In the genomic region with DNA sequence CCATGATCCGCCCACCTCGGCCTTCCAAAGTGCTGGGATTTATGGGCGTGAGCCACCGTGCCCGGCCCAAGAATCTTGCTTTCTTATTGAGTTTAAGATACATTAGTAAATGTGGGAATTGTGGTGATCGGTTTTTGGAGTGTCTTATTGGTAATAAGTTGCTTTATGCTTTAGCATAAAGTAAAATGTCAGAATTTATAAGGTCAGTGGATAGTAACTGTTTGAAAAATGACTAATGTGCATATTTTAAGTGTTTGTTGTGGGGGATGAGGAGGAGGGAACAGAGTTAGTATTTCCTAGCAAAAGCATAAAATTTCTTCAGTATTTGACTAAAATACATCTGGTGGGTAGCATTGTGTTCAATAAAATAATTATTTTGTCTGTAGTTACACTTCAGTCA, we compare ENCODE assay signal across 28 cellular contexts.
A peak's percentile ranks its signal among the peaks of the same experiment; 100 is the strongest.
DNase-seq lines count a peak whose midpoint lies in the region; ATAC-seq, FAIRE-seq and TF ChIP-seq lines count a peak whose summit lies in the region.
"Had no signal": no experiment of that assay in that cellular context is flagged by ENCODE, and none has a peak within 500 bp of the region (broad histone marks: within the 10 kb centered on the region; RNA-seq: fewer than 3 reads in every experiment).

No MANE protein-coding gene starts in this region.

- H3K4me3 ChIP-seq in A549 (no peak overlapping the region), fibroblast of lung (replicated peaks in 1 of 4; ENCODE audit: control extremely low read depth in 1 of 4, insufficient read depth in 1 of 4, low read depth in 3 of 4, low read length in 4 of 4) (no peak overlapping the region), osteoblast (ENCODE audit: insufficient read depth, low read length) (no peak overlapping the region)
- H3K4me3 ChIP-seq: BLaER1 treated with 17β-estradiol and CSF1 and Interleukin-3, amounts not matched to agents 10 nM and 100 nM; HAP-1 had no signal

- peaks cover 36% of the 10 kb centered on the region for H3K36me3 Mint-ChIP-seq in HFFc6 (ENCODE audit: low read depth)

- H3K9ac ChIP-seq in fibroblast of lung (ENCODE audit: insufficient read depth, low read length), result no peak overlapping the region
- H3K9ac ChIP-seq: BLaER1 treated with 17β-estradiol and CSF1 and Interleukin-3, amounts not matched to agents 10 nM and 100 nM; KMS-11 had no signal

- H3K4me2 ChIP-seq in A549, result peak overlapping the region; percentile 22; the same call in 2 of the 3 replicates
- peak overlapping the region; percentile 9 for H3K4me2 ChIP-seq in fibroblast of lung (ENCODE audit: extremely low read depth, insufficient read depth, low read length)
- H3K4me2 ChIP-seq in osteoblast (ENCODE audit: insufficient read depth, low read length), result peak overlapping the region; percentile 4
- H3K4me2 ChIP-seq: KMS-11 had no signal

- H4K20me1 ChIP-seq in fibroblast of lung (ENCODE audit: control insufficient read depth, extremely low read depth, insufficient read depth, low read length) (no peaks in the 10 kb centered on the region), osteoblast (ENCODE audit: insufficient read depth, low read length) (no peaks in the 10 kb centered on the region)
- H4K20me1 ChIP-seq: BLaER1 treated with 17β-estradiol and CSF1 and Interleukin-3, amounts not matched to agents 10 nM and 100 nM had no signal

- H3K27ac Mint-ChIP-seq in HFFc6, result no peak overlapping the region
- H3K27ac Mint-ChIP-seq: IgD-negative memory B cell had no signal

- H3K27me3 Mint-ChIP-seq in HFFc6 (ENCODE audit: insufficient read depth), result peaks cover 6% of the 10 kb centered on the region; the same call in 1 of the 2 replicates
- H3K27me3 Mint-ChIP-seq: CD4-positive, alpha-beta memory T cell; IgD-negative memory B cell had no signal

- no peaks in the 10 kb centered on the region for H3K9me3 Mint-ChIP-seq in HFFc6

- no peak for DNase-seq in A549 (ENCODE audit: low read depth in 1 of 2, low spot score in 1 of 2)
- DNase-seq in HFFc6, result no peak
- DNase-seq in fibroblast of lung (ENCODE audit: low read depth in 2 of 2), result no peak
- DNase-seq in osteoblast (ENCODE audit: insufficient read length, low spot score, missing footprints), result no peak
- no peak for DNase-seq in posterior vena cava (ENCODE audit: low spot score)
- DNase-seq in cerebellum (ENCODE audit: low spot score), result no peak
- no peak for DNase-seq in NCI-H1694 (lab: John Stamatoyannopoulos, UW)
- DNase-seq: Caco-2; CD4-positive, alpha-beta memory T cell; DMS79; GF-D8; GOT3; MM.1S; NCI-H1417; NCI-H1694 treated with DMSO at 0.1 percent for 48 hours; NCI-H2081; NCI-H2227 treated with DMSO at 0.1 percent for 48 hours; NCI-H526 treated with DMSO at 0.1 percent for 48 hours; SHP77; SW 1271 had no signal

- no peak overlapping the region for H2AFZ ChIP-seq in fibroblast of lung (ENCODE audit: low read length)
- no peak overlapping the region for H2AFZ ChIP-seq in osteoblast (ENCODE audit: low read length)

- intact Hi-C loops in posterior vena cava (cut with DNase I), result no loop called here

- POLR2A ChIA-PET in A549 (lab: Yijun Ruan, JAX), result no interaction called here

- WGBS in A549 (ENCODE audit: missing lambda C conversion rate), result 78% methylated on average over 6 of the region's 6 CpGs

- peak overlapping the region; percentile 17; the same call in 1 of the 2 replicates for H3K4me3 Mint-ChIP-seq in HFFc6
- H3K4me3 Mint-ChIP-seq: CD4-positive, alpha-beta memory T cell; IgD-negative memory B cell had no signal

- H3K9me3 ChIP-seq in A549 (no peaks in the 10 kb centered on the region), fibroblast of lung (ENCODE audit: control insufficient read depth, insufficient read depth, low read depth, low read length) (no peaks in the 10 kb centered on the region), osteoblast (ENCODE audit: low read depth, low read length) (no peaks in the 10 kb centered on the region)
- H3K9me3 ChIP-seq: BLaER1 treated with 17β-estradiol and CSF1 and Interleukin-3, amounts not matched to agents 10 nM and 100 nM; Caco-2; HAP-1 had no signal

- no peak for TF ChIP-seq CTCF in A549 (IDR thresholded peaks at IDR 0.05)
- TF ChIP-seq CTCF in HFFc6 (IDR thresholded peaks at IDR 0.05), result no peak
- no peak for TF ChIP-seq CTCF in fibroblast of lung (conservative IDR thresholded peaks at IDR 0.05 in 1 of 2, IDR thresholded peaks at IDR 0.05 in 1 of 2; ENCODE audit: low read depth in 1 of 2, low read length in 2 of 2)
- no peak for TF ChIP-seq CTCF in osteoblast (IDR thresholded peaks at IDR 0.05; ENCODE audit: extremely low read depth, low read depth, low read length)

- H3K27me3 ChIP-seq in fibroblast of lung (ENCODE audit: control insufficient read depth, insufficient read depth, low read length) (no peaks in the 10 kb centered on the region), osteoblast (ENCODE audit: insufficient read depth, low read length) (no peaks in the 10 kb centered on the region)
- H3K27me3 ChIP-seq: BLaER1 treated with 17β-estradiol and CSF1 and Interleukin-3, amounts not matched to agents 10 nM and 100 nM had no signal

- H3K36me3 ChIP-seq in fibroblast of lung (ENCODE audit: control insufficient read depth, insufficient read depth, low read length) (peaks cover 2% of the 10 kb centered on the region), osteoblast (ENCODE audit: insufficient read depth, low read length) (peaks cover 14% of the 10 kb centered on the region)

- FAIRE-seq in A549 (lab: Jason Lieb, UNC), result no peak
- FAIRE-seq: GM12892 had no signal

- no peak for TF ChIP-seq EP300 in A549 (IDR thresholded peaks at IDR 0.05)

- H3K27ac ChIP-seq in A549, result no peak overlapping the region
- H3K27ac ChIP-seq in fibroblast of lung (ENCODE audit: insufficient read depth, low read length), result no peak overlapping the region
- no peak overlapping the region for H3K27ac ChIP-seq in osteoblast (ENCODE audit: low read depth, low read length)
- H3K27ac ChIP-seq: BLaER1 treated with 17β-estradiol and CSF1 and Interleukin-3, amounts not matched to agents 10 nM and 100 nM; KMS-11; RWPE1 had no signal

- CTCF ChIA-PET in A549 (lab: Yijun Ruan, JAX), result no interaction called here

- H3K4me1 ChIP-seq in A549, result peaks cover 19% of the 10 kb centered on the region
- no peaks in the 10 kb centered on the region for H3K4me1 ChIP-seq in fibroblast of lung (ENCODE audit: control insufficient read depth, extremely low read depth, insufficient read depth, low read length)
- H3K4me1 ChIP-seq in osteoblast (ENCODE audit: insufficient read depth, low read length), result peaks cover 23% of the 10 kb centered on the region
- H3K4me1 ChIP-seq: Caco-2 had no signal

- ATAC-seq in A549, result no peak
- no peak for ATAC-seq in HG03045 (IDR thresholded peaks at IDR 0.05; ENCODE audit: unreplicated experiment)
- ATAC-seq: Panc1 had no signal

- H3K4me1 Mint-ChIP-seq in HFFc6 (ENCODE audit: low read depth), result peaks cover 37% of the 10 kb centered on the region

- H3K79me2 ChIP-seq in fibroblast of lung (ENCODE audit: control insufficient read depth, insufficient read depth, low read length), result no peaks in the 10 kb centered on the region
- no peaks in the 10 kb centered on the region for H3K79me2 ChIP-seq in osteoblast (ENCODE audit: insufficient read depth, low read length)

- TF ChIP-seq POLR2A in A549 (IDR thresholded peaks at IDR 0.05; ENCODE audit: low read length), result no peak

- TF ChIP-seq RAD21 in A549 (conservative IDR thresholded peaks at IDR 0.05 in 1 of 2, IDR thresholded peaks at IDR 0.05 in 1 of 2), result no peak

TF ChIP-seq in A549, 52 proteins besides CTCF, POLR2A, EP300 and RAD21:
- no peak for TF ChIP-seq RNF2 (IDR thresholded peaks at IDR 0.05; ENCODE audit: borderline replicate concordance, low read depth)
- TF ChIP-seq FOSB (CRISPR knock-in tag; IDR thresholded peaks at IDR 0.05), result no peak
- TF ChIP-seq JUN (IDR thresholded peaks at IDR 0.05), result no peak
- TF ChIP-seq JUNB (IDR thresholded peaks at IDR 0.05), result no peak
- no peak for TF ChIP-seq KDM1A (IDR thresholded peaks at IDR 0.05; ENCODE audit: low read depth)
- TF ChIP-seq HDAC2 (IDR thresholded peaks at IDR 0.05), result no peak
